ENCODE assay signal across 10 cellular contexts in the genomic region with DNA sequence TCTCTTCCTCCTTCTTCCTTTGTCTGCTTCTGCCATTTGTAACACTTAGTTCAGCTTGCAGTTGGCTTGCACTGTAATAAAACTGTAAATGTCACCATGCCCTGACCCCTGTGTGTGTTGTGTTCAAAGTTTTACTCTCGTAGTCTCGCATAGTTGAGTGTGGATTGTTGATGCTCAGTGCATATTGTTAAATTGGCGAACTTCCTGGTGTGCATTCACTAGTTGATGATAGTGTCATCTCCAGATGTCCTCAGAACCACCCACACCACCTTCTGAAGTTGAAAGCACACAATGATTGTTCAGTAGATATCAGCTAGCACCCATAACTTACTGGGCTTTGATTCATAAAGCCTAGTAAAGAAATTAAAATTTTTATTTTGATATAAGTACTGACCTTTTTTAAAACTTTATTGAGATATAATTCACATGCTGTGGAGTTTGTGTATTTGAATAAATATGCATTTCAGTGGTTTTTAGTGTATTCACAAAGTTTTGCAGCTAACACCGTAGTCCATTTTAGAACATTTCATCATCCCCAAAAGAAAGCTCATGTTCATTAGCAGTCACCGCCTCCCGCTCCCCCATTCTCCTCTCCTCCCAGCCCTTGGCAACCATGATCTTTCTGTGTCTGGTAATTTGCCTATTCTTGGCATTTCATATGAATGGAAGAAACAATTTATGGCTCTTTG. TPM values are rescaled to one million over a fixed set of nuclear protein-coding genes. Genes with fewer than 3 reads are reported as not detected.
DNase-seq lines count a peak whose midpoint lies in the region; ATAC-seq and TF ChIP-seq lines count a peak whose summit lies in the region.
"Had no signal": no experiment of that assay in that cellular context is flagged by ENCODE, and none has a peak within 500 bp of the region (broad histone marks: within the 10 kb centered on the region; RNA-seq: fewer than 3 reads in every experiment).

No MANE protein-coding gene starts in this region.

- intact Hi-C loops in ovary (cut with DNase I) (loop anchor here (5.0 to 10.0 kb wide), 3 partner anchors 50 to 212 kb away; no protein-coding TSS in a partner anchor), tibial artery (cut with DNase I; ENCODE audit: low total_unique reads) (loop anchor here (5.0 kb wide), 2 partner anchors 102 to 212 kb away; no protein-coding TSS in a partner anchor)

- H3K27me3 ChIP-seq in HUES48 (ENCODE audit: control insufficient read depth, insufficient read depth, low read length) (no peaks in the 10 kb centered on the region), skeletal muscle satellite cell (ENCODE audit: control insufficient read depth, insufficient read depth, low read length) (no peaks in the 10 kb centered on the region), ovary (no peaks in the 10 kb centered on the region), tibial artery (no peaks in the 10 kb centered on the region)

- H3K27ac Mint-ChIP-seq in activated naive CD8-positive, alpha-beta T cell treated with anti-CD3 and anti-CD28 coated beads, Interleukin-2, amount 10 ng/mL, durations not matched to agents 7 days and 5 days, result peak overlapping the region; percentile 78

- WGBS in ovary, 3 donors, result 48 to 59% (median 54%) methylated on average over 6 of the region's 6 CpGs

- POLR2A ChIA-PET in activated naive CD8-positive, alpha-beta T cell treated with anti-CD3 and anti-CD28 coated beads, Interleukin-2, amount 10 ng/mL, durations not matched to agents 7 days and 5 days (lab: Charles Lee), result interaction anchor here (0.9 kb wide), 1 partner anchor 89 kb away, joined by 6 read pairs; no protein-coding TSS in a partner anchor

- peaks cover 51% of the 10 kb centered on the region for H3K4me1 Mint-ChIP-seq in activated naive CD8-positive, alpha-beta T cell treated with anti-CD3 and anti-CD28 coated beads, Interleukin-2, amount 10 ng/mL, durations not matched to agents 7 days and 5 days

- H3K9me3 Mint-ChIP-seq in activated naive CD8-positive, alpha-beta T cell treated with anti-CD3 and anti-CD28 coated beads, Interleukin-2, amount 10 ng/mL, durations not matched to agents 7 days and 5 days, result no peaks in the 10 kb centered on the region

- no peaks in the 10 kb centered on the region for H3K27me3 Mint-ChIP-seq in activated naive CD8-positive, alpha-beta T cell treated with anti-CD3 and anti-CD28 coated beads, Interleukin-2, amount 10 ng/mL, durations not matched to agents 7 days and 5 days

- TF ChIP-seq CTCF in ovary (IDR thresholded peaks at IDR 0.05) (no peak), tibial artery (IDR thresholded peaks at IDR 0.05) (no peak)

- peak overlapping the region; percentile 85 for H3K27ac ChIP-seq in HUES48 (ENCODE audit: low read depth, low read length)
- no peak overlapping the region for H3K27ac ChIP-seq in ovary
- no peak overlapping the region for H3K27ac ChIP-seq in tibial artery

- H3K4me3 ChIP-seq in HUES48 (ENCODE audit: low read depth, low read length) (0 out of 2 replicates have a peak overlapping the region, but pooled peaks have one; percentile 4), skeletal muscle satellite cell (ENCODE audit: low read length) (no peak overlapping the region), ovary (no peak overlapping the region), tibial artery (no peak overlapping the region)

- peaks cover 7% of the 10 kb centered on the region for H3K36me3 Mint-ChIP-seq in activated naive CD8-positive, alpha-beta T cell treated with anti-CD3 and anti-CD28 coated beads, Interleukin-2, amount 10 ng/mL, durations not matched to agents 7 days and 5 days

- peak overlapping the region; percentile 43 for H3K4me3 Mint-ChIP-seq in activated naive CD8-positive, alpha-beta T cell treated with anti-CD3 and anti-CD28 coated beads, Interleukin-2, amount 10 ng/mL, durations not matched to agents 7 days and 5 days

- peak; percentile 65 for ATAC-seq in activated naive CD8-positive, alpha-beta T cell treated with anti-CD3 and anti-CD28 coated beads, Interleukin-2, amount 10 ng/mL, durations not matched to agents 7 days and 5 days (ENCODE audit: low read depth)
- ATAC-seq: HCT116 had no signal

- DNase-seq in DMS53 (lab: John Stamatoyannopoulos, UW) (peak; percentile 16), DMS53 treated with DMSO at 0.1 percent for 48 hours (lab: John Stamatoyannopoulos, UW; ENCODE audit: unreplicated experiment) (no peak), ovary (no peak), superior temporal gyrus (ENCODE audit: extremely low spot score) (no peak), tibial artery (no peak)
- DNase-seq in activated naive CD8-positive, alpha-beta T cell treated with anti-CD3 and anti-CD28 coated beads, Interleukin-2, amount 10 ng/mL, durations not matched to agents 7 days and 5 days, result no peak
- DNase-seq: 8988T had no signal

- H3K4me1 ChIP-seq in HUES48 (ENCODE audit: control insufficient read depth, insufficient read depth, low read length), result peaks cover 61% of the 10 kb centered on the region
- H3K4me1 ChIP-seq in skeletal muscle satellite cell (ENCODE audit: control insufficient read depth, insufficient read depth, low read length), result peaks cover 34% of the 10 kb centered on the region
- H3K4me1 ChIP-seq in ovary (ENCODE audit: insufficient read depth), result peaks cover 8% of the 10 kb centered on the region
- peaks cover 0 to 35% (median 15%) of the 10 kb centered on the region in 4 donors for H3K4me1 ChIP-seq in tibial artery

- H3K36me3 ChIP-seq in HUES48 (ENCODE audit: control insufficient read depth, insufficient read depth, low read length), result peaks cover 4% of the 10 kb centered on the region; the same call in 1 of the 2 replicates
- no peaks in the 10 kb centered on the region for H3K36me3 ChIP-seq in skeletal muscle satellite cell (ENCODE audit: insufficient read depth, low read length)
- no peaks in the 10 kb centered on the region for H3K36me3 ChIP-seq in ovary
- no peaks in the 10 kb centered on the region for H3K36me3 ChIP-seq in tibial artery

- H3K9ac ChIP-seq in HUES48 (ENCODE audit: low read depth, low read length), result no peak overlapping the region; the same call in 1 of the 2 replicates
- no peak overlapping the region for H3K9ac ChIP-seq in skeletal muscle satellite cell (ENCODE audit: low read depth, low read length)

- peak overlapping the region; percentile 25 for H3K4me2 ChIP-seq in skeletal muscle satellite cell (ENCODE audit: low read length)

- no peak for TF ChIP-seq EP300 in ovary (IDR thresholded peaks at IDR 0.05)

- H3K9me3 ChIP-seq in HUES48 (ENCODE audit: control insufficient read depth, insufficient read depth, low read length) (no peaks in the 10 kb centered on the region), skeletal muscle satellite cell (replicated peaks; ENCODE audit: low read length) (no peaks in the 10 kb centered on the region), ovary (no peaks in the 10 kb centered on the region), tibial artery (no peaks in the 10 kb centered on the region)

- TF ChIP-seq POLR2A in ovary (IDR thresholded peaks at IDR 0.05), result no peak

RNA-seq across cellular contexts. Expression of a gene that starts 25.0 kb away (rescaled TPM):
- total RNA-seq in activated naive CD8-positive, alpha-beta T cell treated with anti-CD3 and anti-CD28 coated beads, Interleukin-2, amount 10 ng/mL, durations not matched to agents 7 days and 5 days, result 10 to 100 TPM; 75.2 to 75.8 TPM
- 60.8 and 68.1 TPM in 2 replicates for total RNA-seq in skeletal muscle satellite cell (2012; rRNA removed)
- 10 to 100 TPM; 41.1 to 83.6 (median 71.4) TPM for total RNA-seq in ovary
- polyA plus RNA-seq in ovary, result 10 to 100 TPM; 24.6 to 98.8 TPM
